Comparison of ENCODE assay signal across 19 cellular contexts in the genomic region with DNA sequence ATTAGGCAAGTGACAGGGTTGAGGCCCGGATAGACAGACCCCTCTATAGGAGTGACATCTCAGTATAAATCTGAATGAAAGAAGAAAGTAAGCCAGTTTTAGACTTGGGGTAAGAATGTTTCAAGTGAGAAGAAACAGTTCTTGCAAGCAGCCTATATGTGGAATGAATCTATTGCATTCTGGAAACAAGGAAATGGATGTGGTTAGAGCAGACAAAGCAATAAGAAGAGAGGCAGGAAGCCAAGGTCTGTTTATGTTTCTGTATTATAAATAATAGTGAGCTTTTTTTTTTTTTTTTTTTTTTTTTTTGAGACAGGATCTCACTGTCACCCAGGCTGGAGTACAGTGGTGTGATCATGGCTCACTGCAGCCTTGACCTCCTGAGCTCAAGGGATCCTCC.
A peak's percentile ranks its signal among the peaks of the same experiment; 100 is the strongest.
DNase-seq lines count a peak whose midpoint lies in the region; ATAC-seq, FAIRE-seq and TF ChIP-seq lines count a peak whose summit lies in the region.
"Had no signal": no experiment of that assay in that cellular context is flagged by ENCODE, and none has a peak within 500 bp of the region (broad histone marks: within the 10 kb centered on the region; RNA-seq: fewer than 3 reads in every experiment).

No MANE protein-coding gene starts in this region.

- intact Hi-C loops in mucosa of descending colon (cut with DNase I, micrococcal nuclease), result no loop called here

- peak; percentile 50 for ATAC-seq in mucosa of descending colon

- peak; percentile 20 for DNase-seq in DMS53 treated with DMSO at 0.1 percent for 48 hours (lab: John Stamatoyannopoulos, UW; ENCODE audit: unreplicated experiment)
- peak; percentile 28 for DNase-seq in M059J (ENCODE audit: low read depth)
- peak; percentile 63 for DNase-seq in astrocyte of the spinal cord (ENCODE audit: low read depth, low spot score)
- DNase-seq in mucosa of descending colon, result peak in 1 of 3 donors; percentile 5
- no peak for DNase-seq in NCI-H2107 (lab: John Stamatoyannopoulos, UW)
- no peak for DNase-seq in DMS79 treated with DMSO at 0.1 percent for 48 hours (lab: John Stamatoyannopoulos, UW)
- no peak for DNase-seq in RCC 7860 (ENCODE audit: low spot score)
- DNase-seq: activated CD4-positive, CD25-positive, alpha-beta regulatory T cell treated with anti-CD3 and anti-CD28 coated beads, Interleukin-2, amount 50 U/mL, for 72 hours; activated effector memory CD4-positive, alpha-beta T cell treated with anti-CD3 and anti-CD28 coated beads, Interleukin-2, amount 50 U/mL, for 16 hours; MV-4-11; NCI-H187; NCI-H510A; SIG-M5; stimulated activated CD8-positive, alpha-beta memory T cell treated with anti-CD3 and anti-CD28 coated beads, Interleukin-4, amount 100 ng/mL, for 48 hours had no signal

- peaks cover 4% of the 10 kb centered on the region for H3K4me1 ChIP-seq in mucosa of descending colon (ENCODE audit: low read depth)
- H3K4me1 ChIP-seq: suprapubic skin had no signal

- FAIRE-seq in RCC 7860 (lab: Jason Lieb, UNC), result no peak
- FAIRE-seq: GM12892, HTR-8/SVneo, keratinocyte had no signal

- TF ChIP-seq CTCF in astrocyte of the spinal cord (IDR thresholded peaks at IDR 0.05; ENCODE audit: low read depth, low read length) (no peak), mucosa of descending colon (IDR thresholded peaks at IDR 0.05) (no peak)

- H3K36me3 ChIP-seq in mucosa of descending colon (ENCODE audit: low read depth), result no peaks in the 10 kb centered on the region
- H3K36me3 ChIP-seq: suprapubic skin had no signal

- in situ Hi-C loops in astrocyte of the spinal cord (cut with HindIII; ENCODE audit: low sequenced_read_pairs), result no loop called here

- no peaks in the 10 kb centered on the region for H3K9me3 ChIP-seq in mucosa of descending colon
- H3K9me3 ChIP-seq: suprapubic skin had no signal

- H3K4me3 ChIP-seq in astrocyte of the spinal cord (ENCODE audit: low read depth, low read length), result no peak overlapping the region
- H3K4me3 ChIP-seq in mucosa of descending colon, result no peak overlapping the region
- H3K4me3 ChIP-seq: hepatocyte, suprapubic skin had no signal

Comparison
In these comparisons a context has a peak if more than half of its experiments do, and no peak if none do; other contexts are left out.
1. DNase-seq: peak in DMS53 treated with DMSO at 0.1 percent for 48 hours (single experiment), M059J (single experiment) and astrocyte of the spinal cord (single experiment); none in NCI-H2107 (single experiment), DMS79 treated with DMSO at 0.1 percent for 48 hours (single experiment) and RCC 7860 (single experiment).